Comparison of ENCODE assay signal across 7 cellular contexts in genomic region chr2:166127217-166128155, GRCh38. TPM values are rescaled to one million over a fixed set of nuclear protein-coding genes. Genes with fewer than 3 reads are reported as not detected.
A peak's percentile ranks its signal among the peaks of the same experiment; 100 is the strongest.
DNase-seq lines count a peak whose midpoint lies in the region; ATAC-seq and TF ChIP-seq lines count a peak whose summit lies in the region.

SCN1A (minus strand) TSS chr2:166128020; CDS start chr2:166073621, 54,399 bp downstream.

- ATAC-seq in HG03159 (IDR thresholded peaks at IDR 0.05; ENCODE audit: unreplicated experiment) (peak; percentile 67), HG03280 (IDR thresholded peaks at IDR 0.05; ENCODE audit: unreplicated experiment) (no peak)

- H3K27ac ChIP-seq in uterus = no peak within 1 kb of the TSS

- H3K4me3 ChIP-seq in uterus = no peak within 1 kb of the TSS

- CTCF ChIA-PET in MCF 10A (lab: Yijun Ruan, JAX) = interaction anchor here (0.6 to 8.8 kb wide), 40 partner anchors 9 to 1735 kb away, joined by 3 to 108 read pairs (median 4); partner anchors contain the start of gene TTC21B

- TF ChIP-seq CTCF in MCF 10A (IDR thresholded peaks at IDR 0.05; ENCODE audit: unreplicated experiment) (peak; percentile 57), uterus (IDR thresholded peaks at IDR 0.05) (peak in 3 of 4 experiments; percentile 21 to 46 (median 37))

- H3K4me1 ChIP-seq in uterus = no peaks in the 10 kb centered on the region

- H3K27me3 Mint-ChIP-seq in MCF 10A (ENCODE audit: insufficient read depth, unreplicated experiment) = peaks cover 64% of the 10 kb centered on the region

- TF ChIP-seq POLR2A in uterus (IDR thresholded peaks at IDR 0.05) = no peak

- H3K4me1 Mint-ChIP-seq in MCF 10A (ENCODE audit: insufficient read depth, unreplicated experiment) = peaks cover 14% of the 10 kb centered on the region

- no TSS peak for BruUV-seq in MCF 10A (replicated peaks; lab: Mats Ljungman, UMichigan)

- POLR2A ChIA-PET in MCF 10A (lab: Yijun Ruan, JAX) = interaction anchor here (0.7 to 2.4 kb wide), 4 partner anchors 43 to 305 kb away, joined by 4 to 13 read pairs (median 4); partner anchors contain the start of gene TTC21B

- H3K9me3 ChIP-seq in uterus = no peaks in the 10 kb centered on the region

- H3K36me3 ChIP-seq in uterus = no peaks in the 10 kb centered on the region

- H3K27me3 ChIP-seq in uterus = peaks cover 0 to 4% of the 10 kb centered on the region in 2 donors

- no peaks in the 10 kb centered on the region for H3K9me3 Mint-ChIP-seq in MCF 10A (ENCODE audit: unreplicated experiment)

- H3K27ac Mint-ChIP-seq in MCF 10A (ENCODE audit: low read depth, unreplicated experiment) = no peak within 1 kb of the TSS

- intact Hi-C loops in MCF 10A (cut with micrococcal nuclease) (loop anchor here (1.0 kb wide), 2 partner anchors 70 to 173 kb away; no protein-coding TSS in a partner anchor), uterus (cut with DNase I; ENCODE audit: low total_unique reads) (no loop called here)

- no peak within 1 kb of the TSS for H3K4me3 Mint-ChIP-seq in MCF 10A (ENCODE audit: unreplicated experiment)

- DNase-seq in GM03348 (ENCODE audit: low spot score) = peak; percentile 50
- peak; percentile 11 for DNase-seq in NCI-H524 treated with DMSO at 0.1 percent for 48 hours (lab: John Stamatoyannopoulos, UW)
- DNase-seq in MCF 10A (ENCODE audit: unreplicated experiment) = peak; percentile 48
- DNase-seq in kidney glomerular epithelial cell (lab: John Stamatoyannopoulos, UW) = peak; percentile 39
- no peak for DNase-seq in uterus

- no peaks in the 10 kb centered on the region for H3K36me3 Mint-ChIP-seq in MCF 10A (ENCODE audit: insufficient read depth, unreplicated experiment)

RNA-seq across cellular contexts. Expression of gene SCN1A, which starts in this region (rescaled TPM):
- total RNA-seq in MCF 10A (2022) (not detected in 2 replicates), uterus (under 1 TPM in 1 of 4 donors, not detected in 3; 0.41 TPM)

Comparison
In these comparisons a context has a peak if more than half of its experiments do, and no peak if none do; other contexts are left out.
1. Peak in DNase-seq in MCF 10A; RNA of the gene not detected or under 1 TPM.
2. DNase-seq: peak in GM03348 (single experiment), NCI-H524 treated with DMSO at 0.1 percent for 48 hours (single experiment) and kidney glomerular epithelial cell (single experiment); none in uterus (0 of 2).